Comparison of ENCODE assay signal across 24 cellular contexts in genomic region chr2:16588565-16588964, GRCh38.
"Had no signal": no experiment of that assay in that cellular context is flagged by ENCODE, and none has a peak within 500 bp of the region (broad histone marks: within the 10 kb centered on the region; RNA-seq: fewer than 3 reads in every experiment).

No MANE protein-coding gene starts in this region.

- H3K9me3 Mint-ChIP-seq: activated CD4-positive, alpha-beta memory T cell treated with anti-CD3 and anti-CD28 coated beads, Interleukin-2, amount 10 ng/mL, durations not matched to agents 7 days and 5 days; activated naive CD8-positive, alpha-beta T cell treated with anti-CD3 and anti-CD28 coated beads, Interleukin-2, amount 10 ng/mL, durations not matched to agents 7 days and 5 days; activated T-helper 17 cell treated with anti-CD3 and anti-CD28 coated beads, Interleukin-2, amount 50 U/mL, for 72 hours had no signal

- H3K79me2 ChIP-seq: hepatocyte had no signal

- H2AFZ ChIP-seq: hepatocyte had no signal

- H3K4me3 Mint-ChIP-seq: activated B cell treated with CpG ODN at 0.5 μM for 24 hours; activated CD4-positive, alpha-beta memory T cell treated with anti-CD3 and anti-CD28 coated beads, Interleukin-2, amount 10 ng/mL, durations not matched to agents 7 days and 5 days; activated CD8-positive, alpha-beta memory T cell treated with anti-CD3 and anti-CD28 coated beads, Interleukin-2, amount 10 ng/mL, durations not matched to agents 7 days and 5 days; activated naive CD8-positive, alpha-beta T cell treated with anti-CD3 and anti-CD28 coated beads, Interleukin-2, amount 10 ng/mL, durations not matched to agents 7 days and 5 days; activated T-helper 17 cell treated with anti-CD3 and anti-CD28 coated beads, Interleukin-2, amount 50 U/mL, for 72 hours; nephron had no signal

- H3K27ac ChIP-seq: breast epithelium, epithelial cell of prostate, foreskin keratinocyte, hepatocyte, lower lobe of right lung, SK-N-MC, tibial nerve, vagina had no signal

- DNase-seq: activated B cell treated with CpG ODN at 0.5 μM for 24 hours; activated CD4-positive, alpha-beta memory T cell treated with anti-CD3 and anti-CD28 coated beads, Interleukin-2, amount 10 ng/mL, durations not matched to agents 7 days and 5 days; activated CD4-positive, alpha-beta T cell treated with anti-CD3 and anti-CD28 coated beads for 4 hours; activated CD8-positive, alpha-beta memory T cell treated with anti-CD3 and anti-CD28 coated beads, Interleukin-2, amount 10 ng/mL, durations not matched to agents 7 days and 5 days; activated naive CD4-positive, alpha-beta T cell; activated naive CD8-positive, alpha-beta T cell treated with anti-CD3 and anti-CD28 coated beads, Interleukin-2, amount 10 ng/mL, durations not matched to agents 7 days and 5 days; aorta; dermis blood vessel endothelial cell; lower lobe of right lung; occipital lobe; posterior cingulate gyrus; retina; stimulated activated CD4-positive, alpha-beta T cell treated with anti-CD3 and anti-CD28 coated beads, Interleukin-1b, Interleukin-23, amount 100 ng/mL, for 48 hours; stimulated activated naive CD4-positive, alpha-beta T cell treated with Interleukin-2 at 50 U/mL for 16 hours; substantia nigra had no signal

- ATAC-seq: activated CD8-positive, alpha-beta memory T cell treated with anti-CD3 and anti-CD28 coated beads, Interleukin-2, amount 10 ng/mL, durations not matched to agents 7 days and 5 days; activated T-helper 17 cell treated with anti-CD3 and anti-CD28 coated beads, Interleukin-2, amount 50 U/mL, for 72 hours; foreskin keratinocyte had no signal

- H3K27ac Mint-ChIP-seq: activated B cell treated with CpG ODN at 0.5 μM for 24 hours; activated CD4-positive, alpha-beta memory T cell treated with anti-CD3 and anti-CD28 coated beads, Interleukin-2, amount 10 ng/mL, durations not matched to agents 7 days and 5 days; activated CD8-positive, alpha-beta memory T cell treated with anti-CD3 and anti-CD28 coated beads, Interleukin-2, amount 10 ng/mL, durations not matched to agents 7 days and 5 days; activated naive CD8-positive, alpha-beta T cell treated with anti-CD3 and anti-CD28 coated beads, Interleukin-2, amount 10 ng/mL, durations not matched to agents 7 days and 5 days; activated T-helper 17 cell treated with anti-CD3 and anti-CD28 coated beads, Interleukin-2, amount 50 U/mL, for 72 hours had no signal

- H3K4me3 ChIP-seq: breast epithelium, hepatocyte, lower lobe of right lung, SK-N-MC, tibial nerve, vagina had no signal

- H3K36me3 ChIP-seq: breast epithelium, lower lobe of right lung, tibial nerve, vagina had no signal

- H3K36me3 Mint-ChIP-seq: activated CD8-positive, alpha-beta memory T cell treated with anti-CD3 and anti-CD28 coated beads, Interleukin-2, amount 10 ng/mL, durations not matched to agents 7 days and 5 days; activated naive CD8-positive, alpha-beta T cell treated with anti-CD3 and anti-CD28 coated beads, Interleukin-2, amount 10 ng/mL, durations not matched to agents 7 days and 5 days had no signal

- H3K27me3 ChIP-seq: breast epithelium, foreskin keratinocyte, hepatocyte, tibial nerve, vagina had no signal

- H3K27me3 Mint-ChIP-seq: activated B cell treated with CpG ODN at 0.5 μM for 24 hours; activated CD4-positive, alpha-beta memory T cell treated with anti-CD3 and anti-CD28 coated beads, Interleukin-2, amount 10 ng/mL, durations not matched to agents 7 days and 5 days; activated CD8-positive, alpha-beta memory T cell treated with anti-CD3 and anti-CD28 coated beads, Interleukin-2, amount 10 ng/mL, durations not matched to agents 7 days and 5 days had no signal

- H3K9me3 ChIP-seq: breast epithelium, lower lobe of right lung, tibial nerve, vagina had no signal

- H3K4me1 Mint-ChIP-seq: activated CD4-positive, alpha-beta memory T cell treated with anti-CD3 and anti-CD28 coated beads, Interleukin-2, amount 10 ng/mL, durations not matched to agents 7 days and 5 days; activated CD8-positive, alpha-beta memory T cell treated with anti-CD3 and anti-CD28 coated beads, Interleukin-2, amount 10 ng/mL, durations not matched to agents 7 days and 5 days; activated naive CD8-positive, alpha-beta T cell treated with anti-CD3 and anti-CD28 coated beads, Interleukin-2, amount 10 ng/mL, durations not matched to agents 7 days and 5 days; activated T-helper 17 cell treated with anti-CD3 and anti-CD28 coated beads, Interleukin-2, amount 50 U/mL, for 72 hours had no signal

- H3K4me1 ChIP-seq: breast epithelium, foreskin keratinocyte, vagina had no signal

- H3K4me2 ChIP-seq: hepatocyte had no signal
